ENCODE assay signal across 8 cellular contexts in genomic region chr5:150599917-150600511, GRCh38. TPM values are rescaled to one million over a fixed set of nuclear protein-coding genes. Genes with fewer than 3 reads are reported as not detected.
A peak's percentile ranks its signal among the peaks of the same experiment; 100 is the strongest.
DNase-seq lines count a peak whose midpoint lies in the region; ATAC-seq and TF ChIP-seq lines count a peak whose summit lies in the region.

No MANE protein-coding gene starts in this region.

- TF ChIP-seq POLR2A in adrenal gland (IDR thresholded peaks at IDR 0.05) (no peak), tibial nerve (IDR thresholded peaks at IDR 0.05) (no peak)

- DNase-seq in HuH-7.5 (ENCODE audit: low spot score) (peak; percentile 82), adrenal gland (peak; percentile 75 to 88 (median 83)), iPS-NIHi11 (ENCODE audit: low spot score) (peak; percentile 64), tibial nerve (ENCODE audit: low spot score in 2 of 2) (peak; percentile 40 to 45), SIG-M5 treated with dmso at 0.1 percent for 504 hours (lab: John Stamatoyannopoulos, UW; ENCODE audit: unreplicated experiment) (no peak)
- no peak for DNase-seq in activated naive CD4-positive, alpha-beta T cell treated with Interleukin-2 at 50 U/mL for 16 hours

- no peaks in the 10 kb centered on the region for H3K9me3 ChIP-seq in adrenal gland (replicated peaks in 1 of 3)
- H3K9me3 ChIP-seq in tibial nerve: no peaks in the 10 kb centered on the region

- H3K27me3 ChIP-seq in adrenal gland (no peaks in the 10 kb centered on the region), tibial nerve (no peaks in the 10 kb centered on the region)

- H3K4me3 ChIP-seq in adrenal gland: no peak overlapping the region
- no peak overlapping the region for H3K4me3 ChIP-seq in tibial nerve

- peaks cover 3 to 21% of the 10 kb centered on the region in 2 donors for H3K4me1 ChIP-seq in adrenal gland (replicated peaks in 1 of 2)
- H3K4me1 ChIP-seq in tibial nerve: peaks cover 0 to 32% (median 13%) of the 10 kb centered on the region in 4 donors

- H3K27ac ChIP-seq in adrenal gland (peak overlapping the region in 1 of 5 donors; percentile 27), tibial nerve (peak overlapping the region in 3 of 4 donors; percentile 45 to 75 (median 67))

- no peak for TF ChIP-seq EP300 in tibial nerve (IDR thresholded peaks at IDR 0.05)

- ATAC-seq in GM18502 (IDR thresholded peaks at IDR 0.05; ENCODE audit: poor library complexity, unreplicated experiment) (no peak), GM19397 (IDR thresholded peaks at IDR 0.05; ENCODE audit: unreplicated experiment) (no peak)

- 48 to 64% (median 51%) methylated on average over 5 to 11 of the region's 11 CpGs for WGBS in adrenal gland, 4 donors
- WGBS in tibial nerve, 2 donors: 28 to 36% methylated on average over 5 to 11 of the region's 11 CpGs

- H3K36me3 ChIP-seq in adrenal gland (replicated peaks in 1 of 2) (no peaks in the 10 kb centered on the region), tibial nerve (no peaks in the 10 kb centered on the region)

- intact Hi-C loops in adrenal gland (cut with DNase I): no loop called here

- TF ChIP-seq CTCF in adrenal gland (IDR thresholded peaks at IDR 0.05) (no peak), tibial nerve (IDR thresholded peaks at IDR 0.05) (no peak)

RNA-seq across cellular contexts. Expression of gene SYNPO, which starts 40.4 kb away (rescaled TPM):
- total RNA-seq in adrenal gland (100 to 1,000 TPM in 5 of 8 donors, 10 to 100 TPM in 3; 86.8 to 293 (median 151) TPM), tibial nerve (10 to 100 TPM; 58.4 to 71.5 (median 63.5) TPM)
- 100 to 1,000 TPM in 2 of 3 donors, 10 to 100 TPM in 1; 59.4 to 254 (median 108) TPM for polyA plus RNA-seq in adrenal gland

Comparison
In these comparisons a context has a peak if more than half of its experiments do, and no peak if none do; other contexts are left out.
1. DNase-seq: peak in HuH-7.5 (single experiment), adrenal gland (7 of 7), iPS-NIHi11 (single experiment) and tibial nerve (2 of 2); none in activated naive CD4-positive, alpha-beta T cell treated with Interleukin-2 at 50 U/mL for 16 hours (single experiment) and SIG-M5 treated with dmso at 0.1 percent for 504 hours (single experiment).